8 cellular contexts compared by ENCODE assay signal in genomic region chr9:94806307-94806893, GRCh38.
A peak's percentile ranks its signal among the peaks of the same experiment; 100 is the strongest.
DNase-seq lines count a peak whose midpoint lies in the region; ATAC-seq and TF ChIP-seq lines count a peak whose summit lies in the region.

No MANE protein-coding gene starts in this region.

- H3K27me3 ChIP-seq in esophagus muscularis mucosa (no peaks in the 10 kb centered on the region), gastrocnemius medialis (no peaks in the 10 kb centered on the region)

- no peak for TF ChIP-seq EP300 in esophagus muscularis mucosa (IDR thresholded peaks at IDR 0.05)

- in situ Hi-C loops in gastrocnemius medialis (cut with MboI; ENCODE audit: low sequenced_read_pairs in 4 of 4): no loop called here

- H3K4me3 ChIP-seq in esophagus muscularis mucosa (no peak overlapping the region), gastrocnemius medialis (no peak overlapping the region)

- no peak for TF ChIP-seq CTCF in esophagus muscularis mucosa (IDR thresholded peaks at IDR 0.05)
- TF ChIP-seq CTCF in gastrocnemius medialis (IDR thresholded peaks at IDR 0.05 in 4 of 5, conservative IDR thresholded peaks at IDR 0.05 in 1 of 5): no peak

- DNase-seq in H4 (ENCODE audit: low spot score) (peak; percentile 40), NCI-H748 treated with DMSO at 0.1 percent for 48 hours (lab: John Stamatoyannopoulos, UW) (peak; percentile 38), esophagus muscularis mucosa (ENCODE audit: extremely low spot score) (no peak), gastrocnemius medialis (no peak), HEK293T (ENCODE audit: extremely low spot score) (no peak), AG08395 (ENCODE audit: low spot score) (no peak)
- DNase-seq in activated naive CD4-positive, alpha-beta T cell treated with anti-CD3 and anti-CD28 coated beads, Interleukin-2, amount 50 U/mL, for 16 hours: no peak
- DNase-seq in activated effector memory CD4-positive, alpha-beta T cell treated with anti-CD3 and anti-CD28 coated beads, Interleukin-2, amount 50 U/mL, for 16 hours: no peak

- H3K9me3 ChIP-seq in esophagus muscularis mucosa (no peaks in the 10 kb centered on the region), gastrocnemius medialis (no peaks in the 10 kb centered on the region)

- TF ChIP-seq POLR2A in esophagus muscularis mucosa (IDR thresholded peaks at IDR 0.05; ENCODE audit: low read depth) (no peak), gastrocnemius medialis (IDR thresholded peaks at IDR 0.05) (no peak)

- intact Hi-C loops in esophagus muscularis mucosa (cut with DNase I) (loop anchor here (5.0 kb wide), 1 partner anchor 196 kb away; no protein-coding TSS in a partner anchor), gastrocnemius medialis (cut with DNase I; ENCODE audit: low total_unique reads) (loop anchor here (5.0 kb wide), 1 partner anchor 201 kb away; no protein-coding TSS in a partner anchor)

- H3K27ac ChIP-seq in esophagus muscularis mucosa (replicated peaks in 1 of 4) (peak overlapping the region; percentile 16 to 65 (median 54)), gastrocnemius medialis (peak overlapping the region; percentile 20 to 82 (median 32))

- CTCF ChIA-PET in HEK293T (lab: Yijun Ruan, JAX): no interaction called here

- peaks cover 32 to 58% (median 39%) of the 10 kb centered on the region in 4 donors for H3K4me1 ChIP-seq in esophagus muscularis mucosa
- H3K4me1 ChIP-seq in gastrocnemius medialis: peaks cover 58 to 64% of the 10 kb centered on the region in 2 donors

- WGBS in esophagus muscularis mucosa: 84% methylated on average over 3 of the region's 3 CpGs

- H3K36me3 ChIP-seq in esophagus muscularis mucosa (peaks cover 0 to 10% (median 0%) of the 10 kb centered on the region in 4 donors), gastrocnemius medialis (no peaks in the 10 kb centered on the region)

- no peak for ATAC-seq in gastrocnemius medialis

- POLR2A ChIA-PET in HEK293T (lab: Yijun Ruan, JAX): no interaction called here

TF ChIP-seq in HEK293T, 16 proteins besides CTCF, POLR2A, EP300 and RAD21:
- TF ChIP-seq FOXA1 (IDR thresholded peaks at IDR 0.05) (no peak), PKNOX1 (IDR thresholded peaks at IDR 0.05) (no peak), L3MBTL2 (conservative IDR thresholded peaks at IDR 0.05) (no peak), ZNF384 (IDR thresholded peaks at IDR 0.05) (no peak), BHLHE40 (IDR thresholded peaks at IDR 0.05; ENCODE audit: borderline replicate concordance) (no peak), NFRKB (IDR thresholded peaks at IDR 0.05) (no peak), SUZ12 (IDR thresholded peaks at IDR 0.05) (no peak), ELF4 (IDR thresholded peaks at IDR 0.05) (no peak), LEF1 (IDR thresholded peaks at IDR 0.05; ENCODE audit: borderline replicate concordance) (no peak), TARDBP (IDR thresholded peaks at IDR 0.05) (no peak), CTBP1 (IDR thresholded peaks at IDR 0.05; ENCODE audit: borderline replicate concordance) (no peak), FOXK2 (IDR thresholded peaks at IDR 0.05) (no peak), HDGF (IDR thresholded peaks at IDR 0.05; ENCODE audit: borderline replicate concordance) (no peak), SP1 (IDR thresholded peaks at IDR 0.05) (no peak)

Comparison
In these comparisons a context has a peak if more than half of its experiments do, and no peak if none do; other contexts are left out.
1. DNase-seq: peak in H4 (single experiment) and NCI-H748 treated with DMSO at 0.1 percent for 48 hours (single experiment); none in esophagus muscularis mucosa (single experiment), gastrocnemius medialis (0 of 2), activated naive CD4-positive, alpha-beta T cell treated with anti-CD3 and anti-CD28 coated beads, Interleukin-2, amount 50 U/mL, for 16 hours (single experiment), HEK293T (single experiment), activated effector memory CD4-positive, alpha-beta T cell treated with anti-CD3 and anti-CD28 coated beads, Interleukin-2, amount 50 U/mL, for 16 hours (single experiment) and AG08395 (single experiment).